Comparison of ENCODE assay signal across 29 cellular contexts in genomic region chr6:42864602-42865001, GRCh38. TPM values are rescaled to one million over a fixed set of nuclear protein-coding genes. Genes with fewer than 3 reads are reported as not detected.
A peak's percentile ranks its signal among the peaks of the same experiment; 100 is the strongest.
DNase-seq lines count a peak whose midpoint lies in the region; ATAC-seq and TF ChIP-seq lines count a peak whose summit lies in the region.
"Had no signal": no experiment of that assay in that cellular context is flagged by ENCODE, and none has a peak within 500 bp of the region (broad histone marks: within the 10 kb centered on the region; RNA-seq: fewer than 3 reads in every experiment).

No MANE protein-coding gene starts in this region.

- peak overlapping the region; percentile 55 for H3K27ac Mint-ChIP-seq in nephron progenitor cell

- H3K4me1 Mint-ChIP-seq in nephron progenitor cell: no peaks in the 10 kb centered on the region
- H3K4me1 Mint-ChIP-seq: brain had no signal

- intact Hi-C loops in left ventricle myocardium superior (cut with micrococcal nuclease): no loop called here
- intact Hi-C loops in adrenal gland (cut with DNase I): no loop called here
- intact Hi-C loops in aorta (cut with DNase I): loop anchor here in 1 of 2 donors (5.0 kb wide), 1 partner anchor 82 kb away; the partner anchor contains the start of gene BICRAL

- no peak overlapping the region for H3K27ac ChIP-seq in right atrium auricular region
- peak overlapping the region in 3 of 5 donors; percentile 35 to 59 (median 54) for H3K27ac ChIP-seq in adrenal gland
- H3K27ac ChIP-seq in aorta (ENCODE audit: low read depth in 1 of 2, low read length in 2 of 2): peak overlapping the region; percentile 60 to 73
- no peak overlapping the region for H3K27ac ChIP-seq in gastroesophageal sphincter
- H3K27ac ChIP-seq: C4-2B, epithelial cell of prostate, parathyroid adenoma, uterus had no signal

- H3K36me3 ChIP-seq in right atrium auricular region: peaks cover 65% of the 10 kb centered on the region
- H3K36me3 ChIP-seq in adrenal gland (replicated peaks in 1 of 2): peaks cover 0 to 88% of the 10 kb centered on the region in 2 donors
- peaks cover 3 to 11% of the 10 kb centered on the region in 2 donors for H3K36me3 ChIP-seq in aorta (ENCODE audit: control insufficient read depth in 1 of 2, insufficient read depth in 2 of 2, low read length in 1 of 2)
- peaks cover 0 to 99% of the 10 kb centered on the region in 2 donors for H3K36me3 ChIP-seq in gastroesophageal sphincter
- H3K36me3 ChIP-seq: uterus had no signal

- H3K4me1 ChIP-seq in right atrium auricular region (no peaks in the 10 kb centered on the region), adrenal gland (replicated peaks in 1 of 2) (peaks cover 0 to 8% of the 10 kb centered on the region in 2 donors), aorta (ENCODE audit: control insufficient read depth in 1 of 2, insufficient read depth in 2 of 2, low read length in 2 of 2) (peaks cover 0 to 2% of the 10 kb centered on the region in 2 donors), gastroesophageal sphincter (no peaks in the 10 kb centered on the region)
- H3K4me1 ChIP-seq: parathyroid adenoma, uterus had no signal

- peak; percentile 79 for DNase-seq in right atrium auricular region (ENCODE audit: low spot score)
- DNase-seq in left ventricle myocardium superior: no peak
- DNase-seq in adrenal gland: peak; percentile 72 to 88 (median 87)
- no peak for DNase-seq in nephron progenitor cell
- peak; percentile 78 to 87 for DNase-seq in aorta
- DNase-seq: activated T-cell treated with anti-CD3 and anti-CD28 coated beads, Interleukin-2, amount 50 U/mL, for 4 hours; Calu3; effector CD4-positive, alpha-beta T cell; H7; KG1; midbrain; NCI-H1694; NCI-H510A; PC-3; SIG-M5; stimulated activated CD8-positive, alpha-beta memory T cell treated with anti-CD3 and anti-CD28 coated beads, Interleukin-4, amount 100 ng/mL, for 48 hours; substantia nigra; SW 1271; T1000; uterus had no signal

- no peak overlapping the region for H3K4me3 Mint-ChIP-seq in nephron progenitor cell
- H3K4me3 Mint-ChIP-seq: activated T-cell treated with anti-CD3 and anti-CD28 coated beads, Interleukin-2, amount 50 U/mL, for 4 hours; brain; natural killer cell treated with Interleukin-12 subunit alpha and Interleukin-12 subunit beta and Interleukin-15 and Interleukin-18, amount 100 ng/mL, for 72 hours had no signal

- 26 to 55% (median 51%) methylated on average over 8 of the region's 8 CpGs for WGBS in adrenal gland, 4 donors
- WGBS in aorta, 2 donors: 9 to 10% methylated on average over 8 of the region's 8 CpGs
- 65 to 71% methylated on average over 5 of the region's 8 CpGs for WGBS in gastroesophageal sphincter (ENCODE audit: low coverage in 1 of 2), 2 donors

- TF ChIP-seq POLR2A in adrenal gland (IDR thresholded peaks at IDR 0.05): no peak
- TF ChIP-seq POLR2A in gastroesophageal sphincter (IDR thresholded peaks at IDR 0.05): no peak

- no peaks in the 10 kb centered on the region for H3K9me3 Mint-ChIP-seq in nephron progenitor cell
- H3K9me3 Mint-ChIP-seq: activated naive CD4-positive, alpha-beta T cell treated with anti-CD3 and anti-CD28 coated beads, Interleukin-2, amount 50 U/mL, for 72 hours; activated T-cell treated with anti-CD3 and anti-CD28 coated beads, Interleukin-2, amount 50 U/mL, for 4 hours; brain; natural killer cell treated with Interleukin-12 subunit alpha and Interleukin-12 subunit beta and Interleukin-15 and Interleukin-18, amount 100 ng/mL, for 72 hours had no signal

- H3K4me3 ChIP-seq in right atrium auricular region (no peak overlapping the region), adrenal gland (no peak overlapping the region), aorta (ENCODE audit: low read length in 2 of 2) (no peak overlapping the region), gastroesophageal sphincter (no peak overlapping the region)
- H3K4me3 ChIP-seq: uterus had no signal

- H3K27me3 Mint-ChIP-seq in nephron progenitor cell (ENCODE audit: low read depth, poor library complexity): no peaks in the 10 kb centered on the region
- H3K27me3 Mint-ChIP-seq: brain; natural killer cell treated with Interleukin-12 subunit alpha and Interleukin-12 subunit beta and Interleukin-15 and Interleukin-18, amount 100 ng/mL, for 72 hours had no signal

- H3K9me3 ChIP-seq in right atrium auricular region (no peaks in the 10 kb centered on the region), adrenal gland (replicated peaks in 1 of 3) (no peaks in the 10 kb centered on the region), aorta (ENCODE audit: control insufficient read depth, low read length) (no peaks in the 10 kb centered on the region), gastroesophageal sphincter (no peaks in the 10 kb centered on the region)
- H3K9me3 ChIP-seq: uterus had no signal

- peaks cover 30% of the 10 kb centered on the region for H3K36me3 Mint-ChIP-seq in nephron progenitor cell (ENCODE audit: low read depth)
- H3K36me3 Mint-ChIP-seq: activated naive CD4-positive, alpha-beta T cell treated with anti-CD3 and anti-CD28 coated beads, Interleukin-2, amount 50 U/mL, for 72 hours had no signal

- no peak for ATAC-seq in left ventricle myocardium superior
- peak; percentile 74 for ATAC-seq in aorta (ENCODE audit: low FRiP score)
- no peak for ATAC-seq in gastroesophageal sphincter
- no peak for ATAC-seq in GM18520 (IDR thresholded peaks at IDR 0.05; ENCODE audit: unreplicated experiment)
- ATAC-seq: activated naive CD4-positive, alpha-beta T cell treated with anti-CD3 and anti-CD28 coated beads, Interleukin-2, amount 50 U/mL, for 72 hours; activated T-cell treated with anti-CD3 and anti-CD28 coated beads, Interleukin-2, amount 50 U/mL, for 4 hours; natural killer cell treated with Interleukin-12 subunit alpha and Interleukin-12 subunit beta and Interleukin-15 and Interleukin-18, amount 100 ng/mL, for 72 hours; PC-3 had no signal

- TF ChIP-seq CTCF in right atrium auricular region (IDR thresholded peaks at IDR 0.05) (no peak), adrenal gland (IDR thresholded peaks at IDR 0.05) (no peak), nephron progenitor cell (IDR thresholded peaks at IDR 0.05) (no peak), gastroesophageal sphincter (IDR thresholded peaks at IDR 0.05) (no peak)

- H3K27me3 ChIP-seq in right atrium auricular region: no peaks in the 10 kb centered on the region
- no peaks in the 10 kb centered on the region for H3K27me3 ChIP-seq in adrenal gland
- no peaks in the 10 kb centered on the region for H3K27me3 ChIP-seq in aorta (ENCODE audit: control insufficient read depth in 1 of 2, insufficient read depth in 2 of 2, low read length in 1 of 2)
- H3K27me3 ChIP-seq in gastroesophageal sphincter: no peaks in the 10 kb centered on the region
- H3K27me3 ChIP-seq: uterus had no signal

- TF ChIP-seq EP300 in gastroesophageal sphincter (IDR thresholded peaks at IDR 0.05): no peak

RNA-seq across cellular contexts. Expression of gene RPL7L1, which starts 14.8 kb away (rescaled TPM):
- total RNA-seq in right atrium auricular region (10 to 100 TPM; 63.3 to 66.7 TPM), left ventricle myocardium superior (46.5 TPM), adrenal gland (100 to 1,000 TPM in 2 of 8 donors, 10 to 100 TPM in 6; 90.2 to 130 (median 94.1) TPM), aorta (10 to 100 TPM; 57.8 to 59.0 TPM), gastroesophageal sphincter (100 to 1,000 TPM in 1 of 4 donors, 10 to 100 TPM in 3; 61.1 to 106 (median 87.9) TPM)
- polyA plus RNA-seq in adrenal gland (100 to 1,000 TPM in 1 of 3 donors, 10 to 100 TPM in 2; 33.3 to 106 (median 47.2) TPM), aorta (10 to 100 TPM; 41.9 to 54.5 TPM)

RNA-seq across cellular contexts. Expression of gene PTCRA, which starts 51.3 kb away (rescaled TPM):
- total RNA-seq in right atrium auricular region (1 to 10 TPM in 1 of 2 donors, not detected in 1; 1.6 TPM), left ventricle myocardium superior (not detected), adrenal gland (under 1 TPM in 1 of 8 donors, not detected in 7; 0.34 TPM), aorta (not detected), gastroesophageal sphincter (not detected)
- polyA plus RNA-seq in adrenal gland (not detected), aorta (not detected)
- total RNA-seq: activated naive CD4-positive, alpha-beta T cell treated with anti-CD3 and anti-CD28 coated beads, Interleukin-2, amount 50 U/mL, for 72 hours; activated T-cell treated with anti-CD3 and anti-CD28 coated beads, Interleukin-2, amount 50 U/mL, for 4 hours; Calu3; H7; natural killer cell treated with Interleukin-12 subunit alpha and Interleukin-12 subunit beta and Interleukin-15 and Interleukin-18, amount 100 ng/mL, for 72 hours; PC-3 had no signal
- polyA plus RNA-seq: AG04450 had no signal

Comparison
In these comparisons a context has a peak if more than half of its experiments do, and no peak if none do; other contexts are left out.
1. DNase-seq: peak in right atrium auricular region (single experiment), adrenal gland (7 of 7) and aorta (2 of 2); none in left ventricle myocardium superior (single experiment) and nephron progenitor cell (single experiment).
2. H3K27ac ChIP-seq: peak in adrenal gland (3 of 5) and aorta (2 of 2); none in right atrium auricular region (0 of 2) and gastroesophageal sphincter (0 of 4).